Comparison of ENCODE assay signal across 14 cellular contexts in genomic region chr6:129312865-129313264, GRCh38.
DNase-seq lines count a peak whose midpoint lies in the region; ATAC-seq and TF ChIP-seq lines count a peak whose summit lies in the region.
"Had no signal": no experiment of that assay in that cellular context is flagged by ENCODE, and none has a peak within 500 bp of the region (broad histone marks: within the 10 kb centered on the region; RNA-seq: fewer than 3 reads in every experiment).

No MANE protein-coding gene starts in this region.

- H3K4me1 Mint-ChIP-seq in CD8-positive, alpha-beta T cell (ENCODE audit: low read depth) = no peaks in the 10 kb centered on the region

- no peaks in the 10 kb centered on the region for H3K9me3 Mint-ChIP-seq in CD8-positive, alpha-beta T cell
- H3K9me3 Mint-ChIP-seq: activated T-helper 2 cell treated with anti-CD3 and anti-CD28 coated beads, Interferon-gamma antibody, Interleukin-2, Interleukin-4, amounts not matched to agents 10 μg/mL and 5 μg/mL and 100 μg/mL, durations not matched to agents 14 hours and 24 hours and 36 hours had no signal

- H3K27ac Mint-ChIP-seq in CD8-positive, alpha-beta T cell = no peak overlapping the region
- H3K27ac Mint-ChIP-seq: activated T-helper 2 cell treated with anti-CD3 and anti-CD28 coated beads, Interferon-gamma antibody, Interleukin-2, Interleukin-4, amounts not matched to agents 10 μg/mL and 5 μg/mL and 100 μg/mL, durations not matched to agents 14 hours and 24 hours and 36 hours had no signal

- no peak overlapping the region for H3K56ac ChIP-seq in mesendoderm (ENCODE audit: low read length)

- H4K5ac ChIP-seq in mesendoderm (ENCODE audit: low read length) = no peak overlapping the region

- no peak for TF ChIP-seq CTCF in epithelial cell of esophagus (IDR thresholded peaks at IDR 0.05; ENCODE audit: insufficient read depth, low read depth, low read length, missing control alignments)
- TF ChIP-seq CTCF in CD8-positive, alpha-beta T cell (IDR thresholded peaks at IDR 0.05) = no peak
- TF ChIP-seq CTCF in tibial nerve (IDR thresholded peaks at IDR 0.05) = no peak

- H2BK5ac ChIP-seq in mesendoderm (ENCODE audit: low read length) = no peak overlapping the region

- H2AK5ac ChIP-seq in mesendoderm (ENCODE audit: low read length) = no peak overlapping the region

- ATAC-seq in CD8-positive, alpha-beta T cell = no peak

- no peak overlapping the region for H3K9ac ChIP-seq in mesendoderm (ENCODE audit: low read length)

- no CpG with 5 or more reads among the region's 2 CpGs for WGBS in mesendoderm (ENCODE audit: extremely low coverage, insufficient coverage, low lambda C conversion rate)
- 60 to 71% methylated on average over 2 of the region's 2 CpGs for WGBS in tibial nerve, 2 donors

- H3K4me3 ChIP-seq in epithelial cell of esophagus (ENCODE audit: low read length) (no peak overlapping the region), mesendoderm (ENCODE audit: low read length) (no peak overlapping the region), tibial nerve (no peak overlapping the region)
- no peak overlapping the region for H3K4me3 ChIP-seq in CD8-positive, alpha-beta T cell (ENCODE audit: low read depth, low read length)

- H3K79me2 ChIP-seq in mesendoderm (ENCODE audit: control insufficient read depth, insufficient read depth, low read length) = no peaks in the 10 kb centered on the region

- no peak overlapping the region for H2BK120ac ChIP-seq in mesendoderm (ENCODE audit: low read depth, low read length)

- no peak overlapping the region for H2BK15ac ChIP-seq in mesendoderm (replicated peaks; ENCODE audit: low read depth)

- H4K8ac ChIP-seq in mesendoderm (ENCODE audit: low read depth, low read length) = no peak overlapping the region

- no peak overlapping the region for H3K4ac ChIP-seq in mesendoderm (ENCODE audit: low read depth, low read length)

- no peak overlapping the region for H3K4me2 ChIP-seq in mesendoderm (ENCODE audit: low read length)

- H3K18ac ChIP-seq in mesendoderm (ENCODE audit: low read length) = no peak overlapping the region

- H3K36me3 ChIP-seq in mesendoderm (ENCODE audit: control insufficient read depth, insufficient read depth, low read length) (no peaks in the 10 kb centered on the region), tibial nerve (peaks cover 0 to 67% (median 0%) of the 10 kb centered on the region in 3 donors)
- H3K36me3 ChIP-seq in CD8-positive, alpha-beta T cell (ENCODE audit: insufficient read depth, low read length) = no peaks in the 10 kb centered on the region

- H3K79me1 ChIP-seq in mesendoderm (ENCODE audit: low read length) = no peaks in the 10 kb centered on the region

- H3K23ac ChIP-seq in mesendoderm (ENCODE audit: low read length) = no peak overlapping the region

- TF ChIP-seq EP300 in tibial nerve (IDR thresholded peaks at IDR 0.05) = no peak

- DNase-seq in EH (ENCODE audit: low read depth) (peak; percentile 84), M059J (ENCODE audit: low read depth) (peak; percentile 88), epithelial cell of esophagus (ENCODE audit: low read depth) (peak; percentile 57), mesendoderm (peak; percentile 14), tibial nerve (ENCODE audit: low spot score in 2 of 2) (no peak), amniotic stem cell (lab: John Stamatoyannopoulos, UW) (no peak), GM19238 (ENCODE audit: insufficient read length, low spot score) (no peak)
- no peak for DNase-seq in CD8-positive, alpha-beta T cell
- DNase-seq: activated CD4-positive, CD25-positive, alpha-beta regulatory T cell; dermis blood vessel endothelial cell; DMS79 treated with DMSO at 0.1 percent for 48 hours; SHP77 treated with DMSO at 0.1 percent for 48 hours had no signal

- intact Hi-C loops in CD8-positive, alpha-beta T cell (cut with DNase I, micrococcal nuclease) = no loop called here

- H3K9me3 ChIP-seq in CD8-positive, alpha-beta T cell (ENCODE audit: low read length) = no peaks in the 10 kb centered on the region
- no peaks in the 10 kb centered on the region for H3K9me3 ChIP-seq in tibial nerve

- no peak for TF ChIP-seq POLR2A in tibial nerve (IDR thresholded peaks at IDR 0.05)

- no peak overlapping the region for H3K4me3 Mint-ChIP-seq in CD8-positive, alpha-beta T cell
- H3K4me3 Mint-ChIP-seq: neural crest cell had no signal

- no peak overlapping the region for H3K27ac ChIP-seq in mesendoderm (ENCODE audit: low read depth, low read length)
- H3K27ac ChIP-seq in CD8-positive, alpha-beta T cell (ENCODE audit: low read depth, low read length) = no peak overlapping the region
- H3K27ac ChIP-seq in tibial nerve = no peak overlapping the region

- H3K27me3 ChIP-seq in mesendoderm (ENCODE audit: insufficient read depth, low read length, poor library complexity) (no peaks in the 10 kb centered on the region), tibial nerve (no peaks in the 10 kb centered on the region)
- no peaks in the 10 kb centered on the region for H3K27me3 ChIP-seq in CD8-positive, alpha-beta T cell (ENCODE audit: insufficient read depth, low read length)

- no peaks in the 10 kb centered on the region for H3K36me3 Mint-ChIP-seq in CD8-positive, alpha-beta T cell

- CTCF ChIA-PET in CD8-positive, alpha-beta T cell (lab: Charles Lee) = no interaction called here

- H3K4me1 ChIP-seq in mesendoderm (ENCODE audit: control insufficient read depth, low read depth, low read length) (no peaks in the 10 kb centered on the region), tibial nerve (peaks cover 0 to 4% (median 1%) of the 10 kb centered on the region in 4 donors)
- H3K4me1 ChIP-seq in CD8-positive, alpha-beta T cell (ENCODE audit: insufficient read depth, low read length) = no peaks in the 10 kb centered on the region

- H3K27me3 Mint-ChIP-seq in CD8-positive, alpha-beta T cell (ENCODE audit: low read depth) = peaks cover 20% of the 10 kb centered on the region

- POLR2A ChIA-PET in CD8-positive, alpha-beta T cell (lab: Charles Lee) = no interaction called here

Comparison
In these comparisons a context has a peak if more than half of its experiments do, and no peak if none do; other contexts are left out.
1. DNase-seq: peak in EH (single experiment), M059J (single experiment), epithelial cell of esophagus (single experiment) and mesendoderm (single experiment); none in CD8-positive, alpha-beta T cell (0 of 7), tibial nerve (0 of 2), amniotic stem cell (single experiment) and GM19238 (single experiment).